8 cellular contexts compared by ENCODE assay signal in genomic region chr4:6783111-6783981, GRCh38. TPM values are rescaled to one million over a fixed set of nuclear protein-coding genes. Genes with fewer than 3 reads are reported as not detected.
DNase-seq lines count a peak whose midpoint lies in the region; ATAC-seq, FAIRE-seq and TF ChIP-seq lines count a peak whose summit lies in the region.

No MANE protein-coding gene starts in this region.

- TF ChIP-seq POLR2A in GM18526 (IDR thresholded peaks at IDR 0.05; ENCODE audit: extremely low read depth, insufficient read length) = peak; percentile 24

- H3K4me1 Mint-ChIP-seq in WTC11 = peaks cover 42% of the 10 kb centered on the region
- H3K4me1 Mint-ChIP-seq in immature natural killer cell = peaks cover 60 to 68% of the 10 kb centered on the region in 2 donors

- ATAC-seq in HG03060 (IDR thresholded peaks at IDR 0.05; ENCODE audit: low read depth, unreplicated experiment) (peak; percentile 61), WTC11 (peak; percentile 68)

- POLR2A ChIA-PET in WTC11 (lab: Charles Lee) = interaction anchor here (1.1 kb wide), 2 partner anchors 90 to 203 kb away, joined by 3 to 4 read pairs; no protein-coding TSS in a partner anchor

- H3K27ac Mint-ChIP-seq in WTC11 (no peak overlapping the region), immature natural killer cell (peak overlapping the region; percentile 76 to 93 (median 88))

- H3K9me3 Mint-ChIP-seq in WTC11 (no peaks in the 10 kb centered on the region), immature natural killer cell (no peaks in the 10 kb centered on the region)

- H3K4me3 Mint-ChIP-seq in WTC11 (peak overlapping the region; percentile 73), immature natural killer cell (peak overlapping the region; percentile 87 to 91 (median 88))

- CTCF ChIA-PET in WTC11 (lab: Charles Lee) = interaction anchor here (0.5 to 2.6 kb wide), 8 partner anchors 10 to 151 kb away, joined by 3 to 13 read pairs (median 3); no protein-coding TSS in a partner anchor

- no peaks in the 10 kb centered on the region for H3K27me3 ChIP-seq in bronchial epithelial cell (ENCODE audit: control insufficient read depth, insufficient read depth, low read length)

- peak; percentile 83 for DNase-seq in ACHN
- peak; percentile 69 for DNase-seq in NCI-H2171 (lab: John Stamatoyannopoulos, UW)
- DNase-seq in WTC11 (ENCODE audit: low spot score) = peak; percentile 92
- peak; percentile 58 for DNase-seq in bronchial epithelial cell (ENCODE audit: low read depth)
- peak; percentile 82 to 86 (median 85) for DNase-seq in immature natural killer cell
- DNase-seq in smooth muscle cell of the brain vasculature (ENCODE audit: low read depth, low spot score) = peak; percentile 56

- H3K27me3 Mint-ChIP-seq in WTC11 (ENCODE audit: low read depth) (peaks cover 6% of the 10 kb centered on the region), immature natural killer cell (ENCODE audit: low read depth in 3 of 3) (peaks cover 5 to 14% (median 8%) of the 10 kb centered on the region in 3 donors)

- peaks cover 4% of the 10 kb centered on the region for H3K36me3 ChIP-seq in bronchial epithelial cell (ENCODE audit: control insufficient read depth, insufficient read depth, low read length)

- no peaks in the 10 kb centered on the region for H3K36me3 Mint-ChIP-seq in WTC11
- peaks cover 0 to 10% (median 4%) of the 10 kb centered on the region in 3 donors for H3K36me3 Mint-ChIP-seq in immature natural killer cell

- H3K4me3 ChIP-seq in bronchial epithelial cell (ENCODE audit: low read depth, low read length) = peak overlapping the region; percentile 80

- FAIRE-seq in bronchial epithelial cell (lab: Jason Lieb, UNC) = no peak

- in situ Hi-C loops in ACHN (cut with HindIII; ENCODE audit: low pct_ligation_motif_present, low pct_unique_long_range_greater_than_20kb, low sequenced_read_pairs) = no loop called here

- TF ChIP-seq CTCF in WTC11 (IDR thresholded peaks at IDR 0.05) (no peak), bronchial epithelial cell (IDR thresholded peaks at IDR 0.05; ENCODE audit: insufficient read depth, low read length, severe bottlenecking) (peak; percentile 8)

TF ChIP-seq in WTC11, 78 proteins besides CTCF, POLR2A, EP300 and RAD21:
- TF ChIP-seq ZNF232 (CRISPR knock-in tag; IDR thresholded peaks at IDR 0.05) (no peak), FOXK1 (CRISPR knock-in tag; IDR thresholded peaks at IDR 0.05) (0 out of 2 replicates have a peak, but pooled peaks have one; percentile 9), MXD4 (CRISPR knock-in tag; IDR thresholded peaks at IDR 0.05; ENCODE audit: borderline replicate concordance) (no peak), ZNF263 (CRISPR knock-in tag; IDR thresholded peaks at IDR 0.05; ENCODE audit: low read depth) (0 out of 2 replicates have a peak, but pooled peaks have one; percentile 24), HMGXB4 (CRISPR knock-in tag; IDR thresholded peaks at IDR 0.05) (peak; percentile 39; the same call in 1 of the 2 replicates), E2F4 (CRISPR knock-in tag; IDR thresholded peaks at IDR 0.05; ENCODE audit: borderline replicate concordance, low read depth) (0 out of 2 replicates have a peak, but pooled peaks have one; percentile 41), SP1 (CRISPR knock-in tag; conservative IDR thresholded peaks at IDR 0.05) (peak; percentile 55), NFE2L1 (CRISPR knock-in tag; IDR thresholded peaks at IDR 0.05) (peak; percentile 60; the same call in 1 of the 2 replicates), NFYB (CRISPR knock-in tag; conservative IDR thresholded peaks at IDR 0.05; ENCODE audit: low read depth) (peak; percentile 31; the same call in 1 of the 2 replicates)

RNA-seq across cellular contexts. Expression of gene KIAA0232, which starts 0.8 kb away (rescaled TPM):
- total RNA-seq in WTC11 (2021) (18.5 to 23.2 TPM (median 21.0 TPM) in 3 replicates), bronchial epithelial cell (20.5 and 28.0 TPM in 2 replicates)
- 10 to 100 TPM in 1 of 3 donors, 1 to 10 TPM in 2; 3.7 to 21.6 (median 5.9) TPM for polyA plus RNA-seq in immature natural killer cell

Comparison
In these comparisons a context has a peak if more than half of its experiments do, and no peak if none do; other contexts are left out.
1. Peak in every context shown above with its lines: DNase-seq, ATAC-seq and H3K4me3 ChIP-seq.